Comparison of ENCODE assay signal across 13 cellular contexts in genomic region chr5:121987685-121988073, GRCh38.
"Had no signal": no experiment of that assay in that cellular context is flagged by ENCODE, and none has a peak within 500 bp of the region (broad histone marks: within the 10 kb centered on the region; RNA-seq: fewer than 3 reads in every experiment).

No MANE protein-coding gene starts in this region.

- H3K27me3 ChIP-seq: dorsolateral prefrontal cortex had no signal

- H3K36me3 ChIP-seq: thoracic aorta had no signal

- H3K27me3 Mint-ChIP-seq: activated CD4-positive, alpha-beta memory T cell treated with anti-CD3 and anti-CD28 coated beads, Interleukin-2, amount 10 ng/mL, durations not matched to agents 7 days and 5 days; activated naive CD4-positive, alpha-beta T cell treated with anti-CD3 and anti-CD28 coated beads, Interleukin-2, amount 50 U/mL, for 24 hours; activated T-cell treated with anti-CD3 and anti-CD28 coated beads, Interleukin-2, amount 50 U/mL, for 24 hours had no signal

- H3K4me1 ChIP-seq: parathyroid adenoma had no signal

- H3K27ac Mint-ChIP-seq: activated CD4-positive, alpha-beta memory T cell treated with anti-CD3 and anti-CD28 coated beads, Interleukin-2, amount 10 ng/mL, durations not matched to agents 7 days and 5 days; activated naive CD4-positive, alpha-beta T cell treated with anti-CD3 and anti-CD28 coated beads, Interleukin-2, amount 50 U/mL, for 24 hours; activated T-cell treated with anti-CD3 and anti-CD28 coated beads, Interleukin-2, amount 50 U/mL, for 24 hours; endodermal cell; stimulated activated effector memory CD8-positive, alpha-beta T cell treated with anti-CD3 and anti-CD28 coated beads, Interleukin-12 subunit alpha, Interleukin-12 subunit beta, amount 100 ng/mL, for 72 hours; T-helper 1 cell treated with Interleukin-12 subunit alpha and Interleukin-12 subunit beta and Interleukin-4 antibody, amounts not matched to agents 30 μg/mL and 1 μg/mL, for 36 hours; WTC11 had no signal

- H3K4me3 ChIP-seq: dorsolateral prefrontal cortex, thoracic aorta had no signal

- ATAC-seq: WTC11 had no signal

- H3K9me3 Mint-ChIP-seq: activated CD4-positive, alpha-beta memory T cell treated with anti-CD3 and anti-CD28 coated beads, Interleukin-2, amount 10 ng/mL, durations not matched to agents 7 days and 5 days; activated naive CD4-positive, alpha-beta T cell treated with anti-CD3 and anti-CD28 coated beads, Interleukin-2, amount 50 U/mL, for 24 hours; activated T-cell treated with anti-CD3 and anti-CD28 coated beads, Interleukin-2, amount 50 U/mL, for 24 hours; endodermal cell; T-helper 1 cell treated with Interleukin-12 subunit alpha and Interleukin-12 subunit beta and Interleukin-4 antibody, amounts not matched to agents 30 μg/mL and 1 μg/mL, for 36 hours; WTC11 had no signal

- H3K27ac ChIP-seq: dorsolateral prefrontal cortex, parathyroid adenoma, thoracic aorta had no signal

- H3K9me3 ChIP-seq: thoracic aorta had no signal

- H3K4me1 Mint-ChIP-seq: activated CD4-positive, alpha-beta memory T cell treated with anti-CD3 and anti-CD28 coated beads, Interleukin-2, amount 10 ng/mL, durations not matched to agents 7 days and 5 days; WTC11 had no signal

- H3K9ac ChIP-seq: parathyroid adenoma had no signal

- H3K4me3 Mint-ChIP-seq: activated CD4-positive, alpha-beta memory T cell treated with anti-CD3 and anti-CD28 coated beads, Interleukin-2, amount 10 ng/mL, durations not matched to agents 7 days and 5 days; activated naive CD4-positive, alpha-beta T cell treated with anti-CD3 and anti-CD28 coated beads, Interleukin-2, amount 50 U/mL, for 24 hours; activated T-cell treated with anti-CD3 and anti-CD28 coated beads, Interleukin-2, amount 50 U/mL, for 24 hours; endodermal cell; stimulated activated effector memory CD8-positive, alpha-beta T cell treated with anti-CD3 and anti-CD28 coated beads, Interleukin-12 subunit alpha, Interleukin-12 subunit beta, amount 100 ng/mL, for 72 hours; T-helper 1 cell treated with Interleukin-12 subunit alpha and Interleukin-12 subunit beta and Interleukin-4 antibody, amounts not matched to agents 30 μg/mL and 1 μg/mL, for 36 hours; WTC11 had no signal

- H2AFZ ChIP-seq: parathyroid adenoma had no signal

- DNase-seq: activated CD4-positive, alpha-beta memory T cell treated with anti-CD3 and anti-CD28 coated beads, Interleukin-2, amount 10 ng/mL, durations not matched to agents 7 days and 5 days; activated CD4-positive, alpha-beta T cell treated with anti-CD3 and anti-CD28 coated beads for 4 hours; activated effector memory CD4-positive, alpha-beta T cell treated with anti-CD3 and anti-CD28 coated beads, Interleukin-2, amount 50 U/mL, for 16 hours; activated T-cell treated with anti-CD3 and anti-CD28 coated beads, Interleukin-2, amount 50 U/mL, for 24 hours; dorsolateral prefrontal cortex; endodermal cell; glutamatergic neuron had no signal
